In the genomic region with DNA sequence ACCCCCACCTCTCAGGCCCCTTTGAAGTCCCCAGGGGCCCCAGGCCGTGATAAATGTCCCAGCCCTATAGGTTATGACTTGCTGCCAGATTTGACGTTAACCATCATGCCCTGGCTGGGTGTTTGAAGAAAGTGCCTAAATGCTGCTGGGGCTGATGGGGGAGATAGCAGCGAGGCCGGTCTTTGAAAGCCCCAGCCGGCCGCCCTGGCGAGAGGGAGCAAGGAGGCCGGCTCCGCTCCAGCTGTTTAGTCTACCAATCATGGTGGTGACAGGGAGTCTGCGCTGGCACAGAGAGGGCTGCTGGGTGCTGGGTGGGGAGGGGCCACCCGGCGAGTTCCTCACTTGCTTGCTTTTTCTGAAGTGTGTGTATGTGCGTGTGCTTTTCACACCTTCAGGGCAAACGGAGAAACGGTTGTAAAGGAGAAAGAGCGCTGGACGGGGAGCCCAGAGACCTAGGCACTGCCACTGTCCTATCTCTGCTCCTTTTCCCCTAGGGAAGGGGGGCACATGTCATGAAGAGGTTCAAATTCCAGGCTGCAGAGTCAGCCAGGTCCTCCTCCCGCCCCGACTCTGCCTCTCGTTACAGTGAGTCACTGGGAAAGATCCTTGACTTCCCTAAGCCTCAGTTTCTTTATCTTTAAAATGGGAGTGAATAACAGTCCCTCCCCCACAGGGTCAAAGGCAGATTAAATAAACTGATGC, we compare ENCODE assay signal across 1 cellular context.
TF ChIP-seq lines count a peak whose summit lies in the region.

No MANE protein-coding gene starts in this region.

TF ChIP-seq in GM23338, 12 proteins besides CTCF, POLR2A, EP300 and RAD21:
- TF ChIP-seq, protein P1, sequence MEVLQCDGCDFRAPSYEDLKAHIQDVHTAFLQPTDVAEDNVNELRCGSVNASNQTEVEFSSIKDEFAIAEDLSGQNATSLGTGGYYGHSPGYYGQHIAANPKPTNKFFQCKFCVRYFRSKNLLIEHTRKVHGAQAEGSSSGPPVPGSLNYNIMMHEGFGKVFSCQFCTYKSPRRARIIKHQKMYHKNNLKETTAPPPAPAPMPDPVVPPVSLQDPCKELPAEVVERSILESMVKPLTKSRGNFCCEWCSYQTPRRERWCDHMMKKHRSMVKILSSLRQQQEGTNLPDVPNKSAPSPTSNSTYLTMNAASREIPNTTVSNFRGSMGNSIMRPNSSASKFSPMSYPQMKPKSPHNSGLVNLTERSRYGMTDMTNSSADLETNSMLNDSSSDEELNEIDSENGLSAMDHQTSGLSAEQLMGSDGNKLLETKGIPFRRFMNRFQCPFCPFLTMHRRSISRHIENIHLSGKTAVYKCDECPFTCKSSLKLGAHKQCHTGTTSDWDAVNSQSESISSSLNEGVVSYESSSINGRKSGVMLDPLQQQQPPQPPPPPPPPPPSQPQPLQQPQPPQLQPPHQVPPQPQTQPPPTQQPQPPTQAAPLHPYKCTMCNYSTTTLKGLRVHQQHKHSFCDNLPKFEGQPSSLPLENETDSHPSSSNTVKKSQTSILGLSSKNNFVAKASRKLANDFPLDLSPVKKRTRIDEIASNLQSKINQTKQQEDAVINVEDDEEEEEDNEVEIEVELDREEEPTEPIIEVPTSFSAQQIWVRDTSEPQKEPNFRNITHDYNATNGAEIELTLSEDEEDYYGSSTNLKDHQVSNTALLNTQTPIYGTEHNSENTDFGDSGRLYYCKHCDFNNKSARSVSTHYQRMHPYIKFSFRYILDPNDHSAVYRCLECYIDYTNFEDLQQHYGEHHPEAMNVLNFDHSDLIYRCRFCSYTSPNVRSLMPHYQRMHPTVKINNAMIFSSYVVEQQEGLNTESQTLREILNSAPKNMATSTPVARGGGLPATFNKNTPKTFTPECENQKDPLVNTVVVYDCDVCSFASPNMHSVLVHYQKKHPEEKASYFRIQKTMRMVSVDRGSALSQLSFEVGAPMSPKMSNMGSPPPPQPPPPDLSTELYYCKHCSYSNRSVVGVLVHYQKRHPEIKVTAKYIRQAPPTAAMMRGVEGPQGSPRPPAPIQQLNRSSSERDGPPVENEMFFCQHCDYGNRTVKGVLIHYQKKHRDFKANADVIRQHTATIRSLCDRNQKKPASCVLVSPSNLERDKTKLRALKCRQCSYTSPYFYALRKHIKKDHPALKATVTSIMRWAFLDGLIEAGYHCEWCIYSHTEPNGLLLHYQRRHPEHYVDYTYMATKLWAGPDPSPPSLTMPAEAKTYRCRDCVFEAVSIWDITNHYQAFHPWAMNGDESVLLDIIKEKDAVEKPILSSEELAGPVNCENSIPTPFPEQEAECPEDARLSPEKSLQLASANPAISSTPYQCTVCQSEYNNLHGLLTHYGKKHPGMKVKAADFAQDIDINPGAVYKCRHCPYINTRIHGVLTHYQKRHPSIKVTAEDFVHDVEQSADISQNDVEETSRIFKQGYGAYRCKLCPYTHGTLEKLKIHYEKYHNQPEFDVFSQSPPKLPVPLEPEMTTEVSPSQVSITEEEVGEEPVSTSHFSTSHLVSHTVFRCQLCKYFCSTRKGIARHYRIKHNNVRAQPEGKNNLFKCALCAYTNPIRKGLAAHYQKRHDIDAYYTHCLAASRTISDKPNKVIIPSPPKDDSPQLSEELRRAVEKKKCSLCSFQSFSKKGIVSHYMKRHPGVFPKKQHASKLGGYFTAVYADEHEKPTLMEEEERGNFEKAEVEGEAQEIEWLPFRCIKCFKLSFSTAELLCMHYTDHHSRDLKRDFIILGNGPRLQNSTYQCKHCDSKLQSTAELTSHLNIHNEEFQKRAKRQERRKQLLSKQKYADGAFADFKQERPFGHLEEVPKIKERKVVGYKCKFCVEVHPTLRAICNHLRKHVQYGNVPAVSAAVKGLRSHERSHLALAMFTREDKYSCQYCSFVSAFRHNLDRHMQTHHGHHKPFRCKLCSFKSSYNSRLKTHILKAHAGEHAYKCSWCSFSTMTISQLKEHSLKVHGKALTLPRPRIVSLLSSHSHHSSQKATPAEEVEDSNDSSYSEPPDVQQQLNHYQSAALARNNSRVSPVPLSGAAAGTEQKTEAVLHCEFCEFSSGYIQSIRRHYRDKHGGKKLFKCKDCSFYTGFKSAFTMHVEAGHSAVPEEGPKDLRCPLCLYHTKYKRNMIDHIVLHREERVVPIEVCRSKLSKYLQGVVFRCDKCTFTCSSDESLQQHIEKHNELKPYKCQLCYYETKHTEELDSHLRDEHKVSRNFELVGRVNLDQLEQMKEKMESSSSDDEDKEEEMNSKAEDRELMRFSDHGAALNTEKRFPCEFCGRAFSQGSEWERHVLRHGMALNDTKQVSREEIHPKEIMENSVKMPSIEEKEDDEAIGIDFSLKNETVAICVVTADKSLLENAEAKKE (CRISPR knock-in tag; IDR thresholded peaks at IDR 0.05), result no peak
- no peak for TF ChIP-seq ZNF331 (CRISPR knock-in tag; IDR thresholded peaks at IDR 0.05; ENCODE audit: low read depth)
- TF ChIP-seq EZH2phosphoT487 (IDR thresholded peaks at IDR 0.05; ENCODE audit: unreplicated experiment), result no peak
- no peak for TF ChIP-seq CREB1 (CRISPR knock-in tag; IDR thresholded peaks at IDR 0.05; ENCODE audit: low read depth)
- TF ChIP-seq EZH2 (IDR thresholded peaks at IDR 0.05; ENCODE audit: low read depth, unreplicated experiment), result no peak
- TF ChIP-seq, protein P2, sequence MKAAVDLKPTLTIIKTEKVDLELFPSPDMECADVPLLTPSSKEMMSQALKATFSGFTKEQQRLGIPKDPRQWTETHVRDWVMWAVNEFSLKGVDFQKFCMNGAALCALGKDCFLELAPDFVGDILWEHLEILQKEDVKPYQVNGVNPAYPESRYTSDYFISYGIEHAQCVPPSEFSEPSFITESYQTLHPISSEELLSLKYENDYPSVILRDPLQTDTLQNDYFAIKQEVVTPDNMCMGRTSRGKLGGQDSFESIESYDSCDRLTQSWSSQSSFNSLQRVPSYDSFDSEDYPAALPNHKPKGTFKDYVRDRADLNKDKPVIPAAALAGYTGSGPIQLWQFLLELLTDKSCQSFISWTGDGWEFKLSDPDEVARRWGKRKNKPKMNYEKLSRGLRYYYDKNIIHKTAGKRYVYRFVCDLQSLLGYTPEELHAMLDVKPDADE (IDR thresholded peaks at IDR 0.05), result no peak
- no peak for TF ChIP-seq POLR2AphosphoS5 (IDR thresholded peaks at IDR 0.05; ENCODE audit: low read depth)
